In the genomic region with DNA sequence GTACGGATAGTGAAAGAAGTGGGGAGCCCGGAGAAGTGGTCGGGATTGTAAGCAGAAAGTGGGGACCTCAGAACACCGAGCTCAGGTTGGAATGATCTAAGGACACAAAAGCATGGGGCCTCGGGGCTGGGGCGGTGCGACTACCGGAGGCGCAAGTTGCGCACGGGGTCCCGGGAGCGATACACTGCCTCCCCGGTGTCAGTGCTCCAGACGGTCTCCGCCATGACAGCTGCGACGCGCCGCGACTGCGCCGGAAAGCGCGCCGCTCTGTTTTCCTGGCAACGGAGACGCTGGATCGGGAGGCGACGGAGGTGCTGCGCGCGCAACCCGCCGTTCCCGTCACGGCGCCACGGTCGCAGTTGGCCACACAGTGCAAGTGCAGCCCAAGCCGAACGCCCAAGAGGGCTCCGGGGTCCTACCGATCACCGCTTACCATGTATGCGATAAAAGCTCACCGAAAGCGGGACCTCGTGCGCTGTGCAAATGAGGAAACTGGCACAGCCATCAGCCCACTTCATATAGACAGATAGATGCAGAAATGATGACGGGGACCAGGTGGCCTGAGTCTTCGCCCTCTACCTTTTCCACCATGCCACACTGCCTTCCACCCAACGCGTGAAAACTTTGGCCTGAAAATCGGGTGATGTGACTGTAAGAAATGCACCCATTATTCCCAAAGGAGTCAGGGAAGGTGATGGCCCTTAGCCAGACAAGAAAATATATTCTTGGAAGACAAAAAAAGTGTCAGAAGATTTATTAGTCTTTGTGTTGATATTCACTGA, we compare ENCODE assay signal across 8 cellular contexts. TPM values are rescaled to one million over a fixed set of nuclear protein-coding genes. Genes with fewer than 3 reads are reported as not detected.
DNase-seq lines count a peak whose midpoint lies in the region; ATAC-seq and TF ChIP-seq lines count a peak whose summit lies in the region.

Gene MKS1 (minus strand): TSS at position 249 of the 782 bp plus-strand sequence. CDS start 25 bp downstream, at position 224.

- intact Hi-C loops in transverse colon (cut with DNase I; ENCODE audit: low total_unique reads) = no loop called here

- peak within 1 kb of the TSS; percentile 53 for H3K14ac ChIP-seq in trophoblast cell (ENCODE audit: low read length)

- H3K27ac ChIP-seq in cardiac muscle cell (peak within 1 kb of the TSS; percentile 56), trophoblast cell (ENCODE audit: low read depth, low read length) (no peak within 1 kb of the TSS), transverse colon (peak within 1 kb of the TSS; percentile 68 to 87 (median 86))

- peak within 1 kb of the TSS; percentile 67 for H3K4me3 ChIP-seq in GM12875 (ENCODE audit: low read depth, low read length)
- peak within 1 kb of the TSS; percentile 97 for H3K4me3 ChIP-seq in cardiac muscle cell
- H3K4me3 ChIP-seq in trophoblast cell (ENCODE audit: low read depth, low read length) = peak within 1 kb of the TSS; percentile 88
- H3K4me3 ChIP-seq in transverse colon = peak within 1 kb of the TSS; percentile 71 to 98 (median 82)

- H3K4ac ChIP-seq in trophoblast cell (ENCODE audit: low read depth, low read length) = no peak within 1 kb of the TSS

- peak; percentile 52 for TF ChIP-seq POLR2A in transverse colon (IDR thresholded peaks at IDR 0.05)

- H3K4me1 ChIP-seq in cardiac muscle cell (ENCODE audit: low read depth) (no peaks in the 10 kb centered on the region), trophoblast cell (ENCODE audit: control insufficient read depth in 1 of 2, insufficient read depth in 2 of 2, low read length in 2 of 2) (peaks cover 2 to 3% of the 10 kb centered on the region in 2 experiments), transverse colon (peaks cover 0 to 11% (median 9%) of the 10 kb centered on the region in 4 donors)

- H2AFZ ChIP-seq in trophoblast cell (ENCODE audit: insufficient read depth, low read length, poor library complexity) = peak within 1 kb of the TSS; percentile 84

- WGBS in trophoblast cell (ENCODE audit: extremely low coverage, insufficient coverage, insufficient read length) = no CpG with 5 or more reads among the region's 56 CpGs
- WGBS in transverse colon (ENCODE audit: low coverage in 1 of 2), 2 donors = 2 to 6% methylated on average over 3 to 52 of the region's 56 CpGs

- H3K4me2 ChIP-seq in trophoblast cell (ENCODE audit: low read length) = peak within 1 kb of the TSS; percentile 84

- H3K36me3 ChIP-seq in cardiac muscle cell (peaks cover 12% of the 10 kb centered on the region), trophoblast cell (ENCODE audit: control insufficient read depth in 1 of 2, insufficient read depth in 2 of 2, low read length in 2 of 2) (no peaks in the 10 kb centered on the region), transverse colon (no peaks in the 10 kb centered on the region)

- H3K9ac ChIP-seq in trophoblast cell (ENCODE audit: low read length) = peak within 1 kb of the TSS; percentile 87

- peaks cover 19% of the 10 kb centered on the region for H3K27me3 ChIP-seq in cardiac muscle cell
- H3K27me3 ChIP-seq in trophoblast cell (ENCODE audit: insufficient read depth, low read length) = no peaks in the 10 kb centered on the region
- no peaks in the 10 kb centered on the region for H3K27me3 ChIP-seq in transverse colon

- no peak within 1 kb of the TSS for H3K23ac ChIP-seq in trophoblast cell (ENCODE audit: low read length)

- H4K91ac ChIP-seq in trophoblast cell (ENCODE audit: low read depth, low read length) = peak within 1 kb of the TSS; percentile 38

- H3K79me2 ChIP-seq in trophoblast cell (ENCODE audit: control insufficient read depth, insufficient read depth, low read length, poor library complexity) = peaks cover 2% of the 10 kb centered on the region

- H3K79me1 ChIP-seq in trophoblast cell (ENCODE audit: low read length) = peaks cover 2% of the 10 kb centered on the region

- peak within 1 kb of the TSS; percentile 72 for H4K12ac ChIP-seq in trophoblast cell (ENCODE audit: low read depth, low read length)

- no peak within 1 kb of the TSS for H2BK120ac ChIP-seq in trophoblast cell (ENCODE audit: insufficient read depth, low read length, poor library complexity)

- peak; percentile 98 for ATAC-seq in HG02763 (IDR thresholded peaks at IDR 0.05; ENCODE audit: unreplicated experiment)

- H3K18ac ChIP-seq in trophoblast cell (ENCODE audit: low read length) = peak within 1 kb of the TSS; percentile 51

- no peaks in the 10 kb centered on the region for H3K9me3 ChIP-seq in cardiac muscle cell (ENCODE audit: low read depth)
- H3K9me3 ChIP-seq in trophoblast cell (ENCODE audit: insufficient read depth, low read depth, low read length) = no peaks in the 10 kb centered on the region
- no peaks in the 10 kb centered on the region for H3K9me3 ChIP-seq in transverse colon

- in situ Hi-C loops in transverse colon (cut with MboI; ENCODE audit: low pct_ligation_motif_present in 1 of 4, low pct_unique_long_range_greater_than_20kb in 1 of 4, low sequenced_read_pairs in 3 of 4) = no loop called here

- no peak within 1 kb of the TSS for H2AK5ac ChIP-seq in trophoblast cell (ENCODE audit: low read length)

- no peak within 1 kb of the TSS for H2BK5ac ChIP-seq in trophoblast cell (ENCODE audit: low read depth, low read length, poor library complexity)

- no peak for TF ChIP-seq EP300 in transverse colon (IDR thresholded peaks at IDR 0.05; ENCODE audit: low read depth)

- peak; percentile 94 to 95 (median 94) for DNase-seq in NCI-H1417 (lab: John Stamatoyannopoulos, UW)
- peak; percentile 75 to 89 for DNase-seq in SW 1271 (lab: John Stamatoyannopoulos, UW)
- peak; percentile 93 for DNase-seq in activated naive CD8-positive, alpha-beta T cell treated with anti-CD3 and anti-CD28 coated beads, Interleukin-2, amount 50 U/mL, for 16 hours (ENCODE audit: low read depth, low spot score)
- peak; percentile 94 to 97 for DNase-seq in cardiac muscle cell (ENCODE audit: low read depth in 1 of 2, low spot score in 1 of 2)
- DNase-seq in trophoblast cell = peak; percentile 97
- peak; percentile 96 for DNase-seq in transverse colon

- no peak within 1 kb of the TSS for H2BK12ac ChIP-seq in trophoblast cell (ENCODE audit: low read length)

- H4K8ac ChIP-seq in trophoblast cell (ENCODE audit: low read depth, low read length) = peak within 1 kb of the TSS; percentile 92

- TF ChIP-seq CTCF in GM12875 (IDR thresholded peaks at IDR 0.05; ENCODE audit: borderline replicate concordance, insufficient read depth, low read depth, low read length) (peak; percentile 87), cardiac muscle cell (IDR thresholded peaks at IDR 0.05; ENCODE audit: low read depth, low read length) (peak; percentile 58), transverse colon (IDR thresholded peaks at IDR 0.05) (peak; percentile 67 to 90 (median 73))

RNA-seq across cellular contexts. Expression of gene MKS1, which starts in this region (rescaled TPM):
- total RNA-seq in cardiac muscle cell (18.0 and 29.7 TPM in 2 replicates), transverse colon (10 to 100 TPM in 3 of 4 donors, 1 to 10 TPM in 1; 8.5 to 51.9 (median 18.3) TPM)
- 28.6 and 42.7 TPM in 2 replicates for polyA plus RNA-seq in cardiac muscle cell
- polyA plus RNA-seq in trophoblast cell (2013) = 6.8 and 7.1 TPM in 2 replicates
